19 cellular contexts compared by ENCODE assay signal in genomic region chr20:34435589-34435988, GRCh38.
DNase-seq lines count a peak whose midpoint lies in the region; ATAC-seq and TF ChIP-seq lines count a peak whose summit lies in the region.
"Had no signal": no experiment of that assay in that cellular context is flagged by ENCODE, and none has a peak within 500 bp of the region (broad histone marks: within the 10 kb centered on the region; RNA-seq: fewer than 3 reads in every experiment).

No MANE protein-coding gene starts in this region.

- 28 to 39% methylated on average over 1 of the region's 1 CpG for WGBS in thyroid gland, 2 donors

- DNase-seq in MCF 10A (ENCODE audit: unreplicated experiment) (no peak), breast epithelium (ENCODE audit: low spot score in 2 of 2) (no peak), OCI-LY7 (ENCODE audit: low spot score) (peak; percentile 33), glomerular visceral epithelial cell (ENCODE audit: extremely low spot score) (peak; percentile 15), thyroid gland (peak in 1 of 2 donors; percentile 20), activated gamma-delta T cell (lab: John Stamatoyannopoulos, UW) (no peak), PC-3 (no peak)
- DNase-seq: activated CD4-positive, alpha-beta T cell treated with anti-CD3 and anti-CD28 coated beads, Interleukin-2, amount 50 U/mL, for 4 hours; activated naive CD8-positive, alpha-beta T cell treated with anti-CD3 and anti-CD28 coated beads for 36 hours; activated T-cell treated with anti-CD3 and anti-CD28 coated beads, Interleukin-2, amount 50 U/mL, for 4 hours; GDM1; hippocampal formation; kidney; NCI-H1048; NCI-H2081; NCI-H69; right lobe of liver had no signal

- H3K27me3 ChIP-seq in breast epithelium (no peaks in the 10 kb centered on the region), thyroid gland (no peaks in the 10 kb centered on the region), PC-3 (ENCODE audit: low read length) (no peaks in the 10 kb centered on the region)
- H3K27me3 ChIP-seq: right lobe of liver, vagina had no signal

- POLR2A ChIA-PET in MCF 10A (lab: Yijun Ruan, JAX) (no interaction called here), OCI-LY7 (lab: Charles Lee) (interaction anchor here (0.6 kb wide), 1 partner anchor 54 kb away, joined by 3 read pairs; no protein-coding TSS in a partner anchor), PC-3 (lab: Charles Lee; ENCODE audit: unreplicated experiment) (interaction anchor here (0.5 kb wide), 1 partner anchor 1004 kb away, joined by 12 read pairs; no protein-coding TSS in a partner anchor)

- H3K9ac ChIP-seq in PC-3 (ENCODE audit: low read length) = no peak overlapping the region

- no peaks in the 10 kb centered on the region for H3K9me3 Mint-ChIP-seq in MCF 10A (ENCODE audit: unreplicated experiment)
- H3K9me3 Mint-ChIP-seq: activated naive CD8-positive, alpha-beta T cell treated with anti-CD3 and anti-CD28 coated beads for 36 hours; activated T-cell treated with anti-CD3 and anti-CD28 coated beads, Interleukin-2, amount 50 U/mL, for 4 hours had no signal

- H3K27ac ChIP-seq in breast epithelium = no peak overlapping the region
- H3K27ac ChIP-seq in OCI-LY7 (ENCODE audit: low read depth, low read length, poor library complexity, severe bottlenecking) = no peak overlapping the region
- H3K27ac ChIP-seq in thyroid gland = peak overlapping the region in 2 of 3 donors; percentile 89 to 93
- no peak overlapping the region for H3K27ac ChIP-seq in PC-3 (ENCODE audit: low read length)
- H3K27ac ChIP-seq: right lobe of liver, vagina had no signal

- H4K20me1 ChIP-seq in OCI-LY7 (ENCODE audit: insufficient read depth, low read length) (no peaks in the 10 kb centered on the region), PC-3 (ENCODE audit: low read length) (no peaks in the 10 kb centered on the region)

- no peak for TF ChIP-seq CTCF in MCF 10A (IDR thresholded peaks at IDR 0.05; ENCODE audit: unreplicated experiment)
- no peak for TF ChIP-seq CTCF in breast epithelium (IDR thresholded peaks at IDR 0.05)
- TF ChIP-seq CTCF in OCI-LY7 (conservative IDR thresholded peaks at IDR 0.05; ENCODE audit: low read length) = no peak
- no peak for TF ChIP-seq CTCF in thyroid gland (IDR thresholded peaks at IDR 0.05)
- TF ChIP-seq CTCF in PC-3 (conservative IDR thresholded peaks at IDR 0.05; ENCODE audit: low read depth, low read length) = no peak

- H3K79me2 ChIP-seq in OCI-LY7 (ENCODE audit: insufficient read depth, low read depth, low read length) = no peaks in the 10 kb centered on the region
- H3K79me2 ChIP-seq in PC-3 (ENCODE audit: low read length) = no peaks in the 10 kb centered on the region

- peaks cover 5% of the 10 kb centered on the region for H3K4me1 Mint-ChIP-seq in MCF 10A (ENCODE audit: insufficient read depth, unreplicated experiment)

- H3K4me2 ChIP-seq in OCI-LY7 (ENCODE audit: low read length) (peak overlapping the region; percentile 46), PC-3 (ENCODE audit: low read length) (no peak overlapping the region)

- ATAC-seq in HG03280 (IDR thresholded peaks at IDR 0.05; ENCODE audit: unreplicated experiment) (no peak), PC-3 (no peak)
- ATAC-seq: activated T-cell treated with anti-CD3 and anti-CD28 coated beads, Interleukin-2, amount 50 U/mL, for 4 hours; right lobe of liver had no signal

- peak overlapping the region; percentile 68 for H3K27ac Mint-ChIP-seq in MCF 10A (ENCODE audit: low read depth, unreplicated experiment)
- H3K27ac Mint-ChIP-seq: activated naive CD8-positive, alpha-beta T cell treated with anti-CD3 and anti-CD28 coated beads for 36 hours had no signal

- no peaks in the 10 kb centered on the region for H3F3A ChIP-seq in PC-3 (ENCODE audit: low read length, unreplicated experiment)

- H3K4me3 ChIP-seq in breast epithelium (no peak overlapping the region), OCI-LY7 (ENCODE audit: low read depth, low read length, poor library complexity, severe bottlenecking) (no peak overlapping the region), thyroid gland (replicated peaks in 1 of 3) (no peak overlapping the region), PC-3 (ENCODE audit: low read length) (no peak overlapping the region)
- H3K4me3 ChIP-seq: right lobe of liver, vagina had no signal

- BruUV-seq in MCF 10A (replicated peaks; lab: Mats Ljungman, UMichigan) (no TSS peak), OCI-LY7 (replicated peaks; lab: Mats Ljungman, UMichigan) (no TSS peak), PC-3 (replicated peaks; lab: Mats Ljungman, UMichigan) (no TSS peak)

- H3K4me1 ChIP-seq in breast epithelium = no peaks in the 10 kb centered on the region
- H3K4me1 ChIP-seq in OCI-LY7 (ENCODE audit: insufficient read depth, low read length, poor library complexity, severe bottlenecking) = peaks cover 19% of the 10 kb centered on the region
- H3K4me1 ChIP-seq in thyroid gland = peaks cover 27 to 38% of the 10 kb centered on the region in 2 donors
- no peaks in the 10 kb centered on the region for H3K4me1 ChIP-seq in PC-3 (ENCODE audit: insufficient read depth, low read length)
- H3K4me1 ChIP-seq: right lobe of liver, vagina had no signal

- TF ChIP-seq POLR2A in breast epithelium (IDR thresholded peaks at IDR 0.05) (no peak), thyroid gland (IDR thresholded peaks at IDR 0.05) (no peak)

- H3K27me3 Mint-ChIP-seq in MCF 10A (ENCODE audit: insufficient read depth, unreplicated experiment) = no peaks in the 10 kb centered on the region
- H3K27me3 Mint-ChIP-seq: activated naive CD8-positive, alpha-beta T cell treated with anti-CD3 and anti-CD28 coated beads for 36 hours had no signal

- H3K36me3 ChIP-seq in breast epithelium = no peaks in the 10 kb centered on the region
- peaks cover 35% of the 10 kb centered on the region for H3K36me3 ChIP-seq in OCI-LY7 (ENCODE audit: insufficient read depth, low read length)
- H3K36me3 ChIP-seq in thyroid gland = peaks cover 12 to 19% of the 10 kb centered on the region in 2 donors
- peaks cover 21% of the 10 kb centered on the region for H3K36me3 ChIP-seq in PC-3 (ENCODE audit: low read depth, low read length)

- no peaks in the 10 kb centered on the region for H3K9me3 ChIP-seq in breast epithelium
- no peaks in the 10 kb centered on the region for H3K9me3 ChIP-seq in OCI-LY7 (ENCODE audit: low read length)
- no peaks in the 10 kb centered on the region for H3K9me3 ChIP-seq in thyroid gland
- no peaks in the 10 kb centered on the region for H3K9me3 ChIP-seq in PC-3 (ENCODE audit: low read length)
- H3K9me3 ChIP-seq: right lobe of liver, vagina had no signal

- H2AFZ ChIP-seq in OCI-LY7 (ENCODE audit: low read length) = no peak overlapping the region
- no peak overlapping the region for H2AFZ ChIP-seq in PC-3 (ENCODE audit: low read length)

- CTCF ChIA-PET in MCF 10A (lab: Yijun Ruan, JAX) = interaction anchor here (3.6 kb wide), 1 partner anchor 123 kb away, joined by 27 read pairs; no protein-coding TSS in a partner anchor
- CTCF ChIA-PET in OCI-LY7 (lab: Charles Lee; ENCODE audit: unreplicated experiment) = no interaction called here
- CTCF ChIA-PET in PC-3 (lab: Charles Lee) = no interaction called here

- no peak overlapping the region for H3K4me3 Mint-ChIP-seq in MCF 10A (ENCODE audit: unreplicated experiment)
- H3K4me3 Mint-ChIP-seq: activated naive CD8-positive, alpha-beta T cell treated with anti-CD3 and anti-CD28 coated beads for 36 hours; activated T-cell treated with anti-CD3 and anti-CD28 coated beads, Interleukin-2, amount 50 U/mL, for 4 hours had no signal

- intact Hi-C loops in MCF 10A (cut with micrococcal nuclease) (no loop called here), breast epithelium (cut with DNase I; ENCODE audit: low total_unique reads) (no loop called here), OCI-LY7 (cut with micrococcal nuclease; ENCODE audit: unreplicated experiment) (loop anchor here (1.0 kb wide), 1 partner anchor 30 kb away; no protein-coding TSS in a partner anchor), thyroid gland (cut with DNase I) (no loop called here), PC-3 (cut with micrococcal nuclease) (no loop called here)

- peaks cover 45% of the 10 kb centered on the region for H3K36me3 Mint-ChIP-seq in MCF 10A (ENCODE audit: insufficient read depth, unreplicated experiment)

- H3K9me2 ChIP-seq in OCI-LY7 (ENCODE audit: insufficient read depth, low read length) (no peaks in the 10 kb centered on the region), PC-3 (replicated peaks; ENCODE audit: low read length) (no peaks in the 10 kb centered on the region)

Comparison
In these comparisons a context has a peak if more than half of its experiments do, and no peak if none do; other contexts are left out.
1. DNase-seq: peak in OCI-LY7 (single experiment) and glomerular visceral epithelial cell (single experiment); none in MCF 10A (single experiment), breast epithelium (0 of 2), activated gamma-delta T cell (single experiment) and PC-3 (single experiment).
2. H3K27ac ChIP-seq: peak in thyroid gland (2 of 3); none in breast epithelium (0 of 2), OCI-LY7 (single experiment) and PC-3 (single experiment).